In genomic region chr19:47469419-47469700, GRCh38 we compare ENCODE assay signal across 1 cellular context.
TF ChIP-seq lines count a peak whose summit lies in the region.

No MANE protein-coding gene starts in this region.

TF ChIP-seq in WTC11, 78 proteins besides CTCF, POLR2A, EP300 and RAD21 (continued from another document):
- TF ChIP-seq ARID4B (CRISPR knock-in tag; IDR thresholded peaks at IDR 0.05; ENCODE audit: borderline replicate concordance), result no peak
- no peak for TF ChIP-seq E2F4 (CRISPR knock-in tag; IDR thresholded peaks at IDR 0.05; ENCODE audit: borderline replicate concordance, low read depth)
- no peak for TF ChIP-seq HMGA2 (CRISPR knock-in tag; IDR thresholded peaks at IDR 0.05)
- TF ChIP-seq PRDM15 (CRISPR knock-in tag; IDR thresholded peaks at IDR 0.05), result no peak
- TF ChIP-seq PREB (CRISPR knock-in tag; IDR thresholded peaks at IDR 0.05; ENCODE audit: borderline replicate concordance), result no peak
- TF ChIP-seq NR3C1 (CRISPR knock-in tag; conservative IDR thresholded peaks at IDR 0.05; ENCODE audit: low read depth), result no peak
TF ChIP-seq in WTC11: peak in this region for 0.
